ENCODE assay signal across 6 cellular contexts in the genomic region with DNA sequence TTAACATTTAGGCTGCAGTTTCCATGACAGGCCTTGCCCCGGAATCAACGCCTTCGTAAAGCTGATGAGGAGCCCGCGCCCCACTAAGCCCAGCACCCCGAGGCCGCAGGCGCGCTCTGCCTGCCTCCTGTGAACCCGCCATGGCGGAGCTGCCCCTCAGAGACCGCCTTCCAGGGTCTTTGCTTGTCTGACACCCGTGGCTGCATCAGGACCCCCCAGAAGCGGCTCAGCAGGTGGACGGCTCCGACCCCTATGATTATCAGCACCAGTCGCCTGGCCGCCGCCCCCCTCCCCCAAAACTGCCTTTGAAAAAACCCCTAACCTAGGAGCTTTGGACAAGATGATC. TPM values are rescaled to one million over a fixed set of nuclear protein-coding genes. Genes with fewer than 3 reads are reported as not detected.
DNase-seq lines count a peak whose midpoint lies in the region; ATAC-seq and TF ChIP-seq lines count a peak whose summit lies in the region.

No MANE protein-coding gene starts in this region.

- H3K4me1 Mint-ChIP-seq in naive thymus-derived CD8-positive, alpha-beta T cell: peaks cover 20 to 39% (median 33%) of the 10 kb centered on the region in 4 donors

- no peaks in the 10 kb centered on the region for H3K9me3 Mint-ChIP-seq in naive thymus-derived CD8-positive, alpha-beta T cell

- POLR2A ChIA-PET in naive thymus-derived CD8-positive, alpha-beta T cell (lab: Charles Lee): interaction anchor here (0.7 to 2.9 kb wide), 7 partner anchors 9 to 156 kb away, joined by 3 to 12 read pairs (median 4); partner anchors contain the start of genes EHMT1, EXD3, MRPL41 and NOXA1

- no peak for TF ChIP-seq CTCF in GM13976 (IDR thresholded peaks at IDR 0.05; ENCODE audit: borderline replicate concordance, control extremely low read depth, extremely low read depth, insufficient read depth, missing control alignments)
- no peak for TF ChIP-seq CTCF in astrocyte of the cerebellum (IDR thresholded peaks at IDR 0.05; ENCODE audit: low read depth, low read length, missing control alignments)
- TF ChIP-seq CTCF in omental fat pad (IDR thresholded peaks at IDR 0.05): no peak
- no peak for TF ChIP-seq CTCF in GM20000 (IDR thresholded peaks at IDR 0.05; ENCODE audit: extremely low read depth, missing control alignments)

- H3K27ac Mint-ChIP-seq in naive thymus-derived CD8-positive, alpha-beta T cell: peak overlapping the region in 6 of 10 donors; percentile 51 to 86 (median 80)

- no peak for ATAC-seq in naive thymus-derived CD8-positive, alpha-beta T cell
- ATAC-seq in omental fat pad (ENCODE audit: low FRiP score): no peak

- peaks cover 0 to 29% (median 12%) of the 10 kb centered on the region in 3 donors for H3K36me3 Mint-ChIP-seq in naive thymus-derived CD8-positive, alpha-beta T cell

- in situ Hi-C loops in GM13976 (cut with MboI; ENCODE audit: low sequenced_read_pairs, unreplicated experiment): no loop called here
- in situ Hi-C loops in astrocyte of the cerebellum (cut with HindIII; ENCODE audit: low sequenced_read_pairs): no loop called here

- peak overlapping the region; percentile 85 for H3K4me3 ChIP-seq in astrocyte of the cerebellum (ENCODE audit: low read depth, low read length)

- no peaks in the 10 kb centered on the region for H3K27me3 Mint-ChIP-seq in naive thymus-derived CD8-positive, alpha-beta T cell

- peak overlapping the region; percentile 68 to 88 (median 80) for H3K4me3 Mint-ChIP-seq in naive thymus-derived CD8-positive, alpha-beta T cell

- DNase-seq in GM13976 (ENCODE audit: low spot score) (peak; percentile 48), astrocyte of the cerebellum (ENCODE audit: low read depth) (no peak), omental fat pad (ENCODE audit: low spot score) (no peak), GM20000 (ENCODE audit: low spot score) (no peak)
- DNase-seq in naive thymus-derived CD8-positive, alpha-beta T cell: peak in 1 of 10 donors; percentile 14
- no peak for DNase-seq in activated effector memory CD4-positive, alpha-beta T cell treated with Interleukin-2 at 50 U/mL for 16 hours

RNA-seq across cellular contexts. Expression of gene DPH7, which starts 0.5 kb away (rescaled TPM):
- total RNA-seq in naive thymus-derived CD8-positive, alpha-beta T cell: 10 to 100 TPM; 76.9 to 80.7 TPM
- 10 to 100 TPM; 26.2 to 32.8 (median 29.8) TPM for polyA plus RNA-seq in naive thymus-derived CD8-positive, alpha-beta T cell
- total RNA-seq in omental fat pad: 10 to 100 TPM; 14.4 to 40.5 (median 29.1) TPM

RNA-seq across cellular contexts. Expression of gene ZMYND19, which starts 11.1 kb away (rescaled TPM):
- total RNA-seq in naive thymus-derived CD8-positive, alpha-beta T cell: 10 to 100 TPM; 25.5 to 27.5 TPM
- polyA plus RNA-seq in naive thymus-derived CD8-positive, alpha-beta T cell: 10 to 100 TPM in 1 of 3 donors, 1 to 10 TPM in 2; 5.5 to 15.7 (median 7.7) TPM
- total RNA-seq in omental fat pad: 10 to 100 TPM in 3 of 4 donors, 1 to 10 TPM in 1; 9.5 to 22.1 (median 11.7) TPM

RNA-seq across cellular contexts. Expression of gene ARRDC1, which starts 26.3 kb away (rescaled TPM):
- 10 to 100 TPM; 83.2 to 86.8 TPM for total RNA-seq in naive thymus-derived CD8-positive, alpha-beta T cell
- polyA plus RNA-seq in naive thymus-derived CD8-positive, alpha-beta T cell: 10 to 100 TPM; 27.2 to 42.4 (median 32.9) TPM
- total RNA-seq in omental fat pad: 10 to 100 TPM; 23.4 to 39.2 (median 33.3) TPM

RNA-seq across cellular contexts. Expression of gene MRPL41, which starts 27.6 kb away (rescaled TPM):
- 100 to 1,000 TPM in 1 of 2 experiments, 10 to 100 TPM in 1; 93.5 to 104 TPM for total RNA-seq in naive thymus-derived CD8-positive, alpha-beta T cell
- polyA plus RNA-seq in naive thymus-derived CD8-positive, alpha-beta T cell: 10 to 100 TPM; 36.7 to 46.5 (median 43.0) TPM
- 10 to 100 TPM; 41.2 to 82.9 (median 66.6) TPM for total RNA-seq in omental fat pad

RNA-seq across cellular contexts. Expression of gene PNPLA7, which starts 29.0 kb away (rescaled TPM):
- 10 to 100 TPM; 14.5 to 15.7 TPM for total RNA-seq in naive thymus-derived CD8-positive, alpha-beta T cell
- 1 to 10 TPM; 1.2 to 2.3 (median 1.9) TPM for polyA plus RNA-seq in naive thymus-derived CD8-positive, alpha-beta T cell
- 10 to 100 TPM in 3 of 4 donors, 1 to 10 TPM in 1; 7.1 to 23.1 (median 13.9) TPM for total RNA-seq in omental fat pad
